In genomic region chr12:48969847-48970701, GRCh38 we compare ENCODE assay signal across 10 cellular contexts. TPM values are rescaled to one million over a fixed set of nuclear protein-coding genes. Genes with fewer than 3 reads are reported as not detected.
DNase-seq lines count a peak whose midpoint lies in the region; ATAC-seq, FAIRE-seq and TF ChIP-seq lines count a peak whose summit lies in the region.
"Had no signal": no experiment of that assay in that cellular context is flagged by ENCODE, and none has a peak within 500 bp of the region (broad histone marks: within the 10 kb centered on the region; RNA-seq: fewer than 3 reads in every experiment).

No MANE protein-coding gene starts in this region.

- peaks cover 37% of the 10 kb centered on the region for H3K4me1 Mint-ChIP-seq in activated CD4-positive, alpha-beta memory T cell treated with anti-CD3 and anti-CD28 coated beads for 36 hours (ENCODE audit: low read depth)
- peaks cover 35% of the 10 kb centered on the region for H3K4me1 Mint-ChIP-seq in activated CD4-positive, alpha-beta memory T cell treated with anti-CD3 and anti-CD28 coated beads, Interleukin-2, amount 10 ng/mL, durations not matched to agents 7 days and 5 days
- peaks cover 30% of the 10 kb centered on the region for H3K4me1 Mint-ChIP-seq in activated naive CD4-positive, alpha-beta T cell treated with anti-CD3 and anti-CD28 coated beads, Interleukin-2, amount 10 ng/mL, durations not matched to agents 7 days and 5 days

- dilution Hi-C loops in keratinocyte (cut with MboI; ENCODE audit: extremely low pct_ligation_motif_present, low sequenced_read_pairs), result no loop called here

- TF ChIP-seq CTCF in keratinocyte (optimal IDR thresholded peaks at IDR 0.05 in 1 of 3, IDR thresholded peaks at IDR 0.05 in 1 of 3, conservative IDR thresholded peaks at IDR 0.05 in 1 of 3; ENCODE audit: extremely low read depth in 1 of 3, insufficient read depth in 2 of 3, low read length in 3 of 3) (peak in 1 of 3 experiments; percentile 34), suprapubic skin (IDR thresholded peaks at IDR 0.05) (no peak)

- no peak for TF ChIP-seq EP300 in suprapubic skin (IDR thresholded peaks at IDR 0.05)

- H3K27me3 ChIP-seq in keratinocyte (ENCODE audit: control insufficient read depth, extremely low read depth, insufficient read depth, low read length) (peaks cover 49% of the 10 kb centered on the region), suprapubic skin (peaks cover 52% of the 10 kb centered on the region)

- H3K27me3 Mint-ChIP-seq in activated CD4-positive, alpha-beta memory T cell treated with anti-CD3 and anti-CD28 coated beads for 36 hours, result peaks cover 40% of the 10 kb centered on the region
- H3K27me3 Mint-ChIP-seq in activated CD4-positive, alpha-beta memory T cell treated with anti-CD3 and anti-CD28 coated beads, Interleukin-2, amount 10 ng/mL, durations not matched to agents 7 days and 5 days, result peaks cover 71% of the 10 kb centered on the region
- H3K27me3 Mint-ChIP-seq in activated naive CD4-positive, alpha-beta T cell treated with anti-CD3 and anti-CD28 coated beads, Interleukin-2, amount 10 ng/mL, durations not matched to agents 7 days and 5 days, result peaks cover 99% of the 10 kb centered on the region

- no peaks in the 10 kb centered on the region for H3K36me3 Mint-ChIP-seq in activated CD4-positive, alpha-beta memory T cell treated with anti-CD3 and anti-CD28 coated beads for 36 hours
- no peaks in the 10 kb centered on the region for H3K36me3 Mint-ChIP-seq in activated CD4-positive, alpha-beta memory T cell treated with anti-CD3 and anti-CD28 coated beads, Interleukin-2, amount 10 ng/mL, durations not matched to agents 7 days and 5 days (ENCODE audit: low read depth)
- H3K36me3 Mint-ChIP-seq in activated naive CD4-positive, alpha-beta T cell treated with anti-CD3 and anti-CD28 coated beads, Interleukin-2, amount 10 ng/mL, durations not matched to agents 7 days and 5 days, result no peaks in the 10 kb centered on the region

- FAIRE-seq in keratinocyte (lab: Jason Lieb, UNC), result no peak

- POLR2A ChIA-PET in activated CD4-positive, alpha-beta memory T cell treated with anti-CD3 and anti-CD28 coated beads for 36 hours (lab: Charles Lee), result interaction anchor here (1.0 to 1.5 kb wide), 3 partner anchors 10 to 18 kb away, joined by 3 read pairs; no protein-coding TSS in a partner anchor
- POLR2A ChIA-PET in activated CD4-positive, alpha-beta memory T cell treated with anti-CD3 and anti-CD28 coated beads, Interleukin-2, amount 10 ng/mL, durations not matched to agents 7 days and 5 days (lab: Charles Lee), result interaction anchor here (0.9 kb wide), 1 partner anchor 8 kb away, joined by 3 read pairs; the partner anchor contains the start of gene WNT1

- TF ChIP-seq POLR2A in suprapubic skin (IDR thresholded peaks at IDR 0.05), result no peak

- no peak overlapping the region for H3K27ac Mint-ChIP-seq in activated CD4-positive, alpha-beta memory T cell treated with anti-CD3 and anti-CD28 coated beads for 36 hours
- H3K27ac Mint-ChIP-seq in activated CD4-positive, alpha-beta memory T cell treated with anti-CD3 and anti-CD28 coated beads, Interleukin-2, amount 10 ng/mL, durations not matched to agents 7 days and 5 days, result no peak overlapping the region
- H3K27ac Mint-ChIP-seq in activated naive CD4-positive, alpha-beta T cell treated with anti-CD3 and anti-CD28 coated beads, Interleukin-2, amount 10 ng/mL, durations not matched to agents 7 days and 5 days, result no peak overlapping the region

- ATAC-seq in HG03196 (IDR thresholded peaks at IDR 0.05; ENCODE audit: unreplicated experiment), result no peak

- peak overlapping the region; percentile 64 for H3K4me2 ChIP-seq in keratinocyte (ENCODE audit: control insufficient read depth, extremely low read depth, insufficient read depth, low read depth, low read length)

- H3K9me3 ChIP-seq in keratinocyte (ENCODE audit: control insufficient read depth, low read depth, low read length), result no peaks in the 10 kb centered on the region
- no peaks in the 10 kb centered on the region for H3K9me3 ChIP-seq in suprapubic skin

- no peak overlapping the region for H3K4me3 Mint-ChIP-seq in activated CD4-positive, alpha-beta memory T cell treated with anti-CD3 and anti-CD28 coated beads for 36 hours
- H3K4me3 Mint-ChIP-seq in activated CD4-positive, alpha-beta memory T cell treated with anti-CD3 and anti-CD28 coated beads, Interleukin-2, amount 10 ng/mL, durations not matched to agents 7 days and 5 days, result no peak overlapping the region
- no peak overlapping the region for H3K4me3 Mint-ChIP-seq in activated naive CD4-positive, alpha-beta T cell treated with anti-CD3 and anti-CD28 coated beads, Interleukin-2, amount 10 ng/mL, durations not matched to agents 7 days and 5 days

- H3K4me3 ChIP-seq in keratinocyte (ENCODE audit: control insufficient read depth in 2 of 3, extremely low read depth in 1 of 3, insufficient read depth in 2 of 3, low read depth in 1 of 3, low read length in 3 of 3), result no peak overlapping the region
- H3K4me3 ChIP-seq in suprapubic skin, result peak overlapping the region; percentile 38

- H3K79me2 ChIP-seq in keratinocyte (ENCODE audit: control insufficient read depth, insufficient read depth, low read length), result no peaks in the 10 kb centered on the region

- H3K9ac ChIP-seq in keratinocyte (ENCODE audit: control insufficient read depth, extremely low read depth, insufficient read depth, low read length), result no peak overlapping the region

- intact Hi-C loops in activated CD4-positive, alpha-beta memory T cell treated with anti-CD3 and anti-CD28 coated beads for 36 hours (cut with micrococcal nuclease), result no loop called here

- H4K20me1 ChIP-seq in keratinocyte (ENCODE audit: control insufficient read depth, extremely low read depth, insufficient read depth, low read length), result no peaks in the 10 kb centered on the region

- no peaks in the 10 kb centered on the region for H3K9me3 Mint-ChIP-seq in activated CD4-positive, alpha-beta memory T cell treated with anti-CD3 and anti-CD28 coated beads for 36 hours
- H3K9me3 Mint-ChIP-seq in activated CD4-positive, alpha-beta memory T cell treated with anti-CD3 and anti-CD28 coated beads, Interleukin-2, amount 10 ng/mL, durations not matched to agents 7 days and 5 days, result no peaks in the 10 kb centered on the region
- H3K9me3 Mint-ChIP-seq in activated naive CD4-positive, alpha-beta T cell treated with anti-CD3 and anti-CD28 coated beads, Interleukin-2, amount 10 ng/mL, durations not matched to agents 7 days and 5 days, result no peaks in the 10 kb centered on the region

- CTCF ChIA-PET in activated CD4-positive, alpha-beta memory T cell treated with anti-CD3 and anti-CD28 coated beads for 36 hours (lab: Charles Lee), result interaction anchor here (1.3 to 15.5 kb wide), 5 partner anchors 12 to 118 kb away, joined by 4 to 202 read pairs (median 7); partner anchors contain the start of gene WNT1
- CTCF ChIA-PET in activated CD4-positive, alpha-beta memory T cell treated with anti-CD3 and anti-CD28 coated beads, Interleukin-2, amount 10 ng/mL, durations not matched to agents 7 days and 5 days (lab: Charles Lee), result interaction anchor here (0.7 to 2.3 kb wide), 8 partner anchors 8 to 1116 kb away, joined by 3 to 8 read pairs (median 5); partner anchors contain the start of genes ARF3 and WNT1
- CTCF ChIA-PET in activated naive CD4-positive, alpha-beta T cell treated with anti-CD3 and anti-CD28 coated beads, Interleukin-2, amount 10 ng/mL, durations not matched to agents 7 days and 5 days (lab: Charles Lee), result interaction anchor here (3.1 to 6.5 kb wide), 3 partner anchors 12 to 18 kb away, joined by 8 to 36 read pairs (median 27); no protein-coding TSS in a partner anchor

- peaks cover 28% of the 10 kb centered on the region for H3K4me1 ChIP-seq in keratinocyte (ENCODE audit: control insufficient read depth, extremely low read depth, insufficient read depth, low read length)
- peaks cover 49% of the 10 kb centered on the region for H3K4me1 ChIP-seq in suprapubic skin

- H2AFZ ChIP-seq in keratinocyte (ENCODE audit: control insufficient read depth, low read length), result peak overlapping the region; percentile 29

- 25% methylated on average over 16 of the region's 77 CpGs for WGBS in suprapubic skin

- no peaks in the 10 kb centered on the region for H3K36me3 ChIP-seq in keratinocyte (ENCODE audit: control insufficient read depth in 2 of 2, extremely low read depth in 1 of 2, insufficient read depth in 2 of 2, low read length in 2 of 2)
- H3K36me3 ChIP-seq in suprapubic skin, result no peaks in the 10 kb centered on the region

- no peaks in the 10 kb centered on the region for H3K9me1 ChIP-seq in keratinocyte (ENCODE audit: control insufficient read depth, extremely low read depth, insufficient read depth, low read length)

- peak; percentile 49 for DNase-seq in activated CD4-positive, alpha-beta memory T cell treated with anti-CD3 and anti-CD28 coated beads for 36 hours
- no peak for DNase-seq in activated CD4-positive, alpha-beta memory T cell treated with anti-CD3 and anti-CD28 coated beads, Interleukin-2, amount 10 ng/mL, durations not matched to agents 7 days and 5 days
- DNase-seq in activated naive CD4-positive, alpha-beta T cell treated with anti-CD3 and anti-CD28 coated beads, Interleukin-2, amount 10 ng/mL, durations not matched to agents 7 days and 5 days, result peak; percentile 43
- DNase-seq in keratinocyte (ENCODE audit: low read depth, low spot score) (no peak), suprapubic skin (ENCODE audit: low spot score in 2 of 2) (no peak), NCI-H2029 treated with DMSO at 0.1 percent for 48 hours (lab: John Stamatoyannopoulos, UW) (no peak), NCI-H345 (lab: John Stamatoyannopoulos, UW) (no peak)

- H3K27ac ChIP-seq in keratinocyte (ENCODE audit: control insufficient read depth, insufficient read depth, low read length) (no peak overlapping the region), suprapubic skin (peak overlapping the region; percentile 5)

RNA-seq across cellular contexts. Expression of gene WNT10B, which starts 1.5 kb away (rescaled TPM):
- under 1 TPM; 0.10 to 0.21 TPM for total RNA-seq in activated CD4-positive, alpha-beta memory T cell treated with anti-CD3 and anti-CD28 coated beads for 36 hours
- total RNA-seq in activated CD4-positive, alpha-beta memory T cell treated with anti-CD3 and anti-CD28 coated beads, Interleukin-2, amount 10 ng/mL, durations not matched to agents 7 days and 5 days, result 1 to 10 TPM; 4.1 to 4.2 TPM
- 0.09 to 0.24 TPM (median 0.22 TPM) in 3 replicates for polyA plus RNA-seq in keratinocyte
- polyA plus RNA-seq in keratinocyte (2011; ENCODE audit: low read depth), result not detected
- polyA plus RNA-seq in keratinocyte (2011; cell fraction: cytosol; rRNA removed), result 0.13 and 0.16 TPM in 2 replicates
- 0.41 and 0.46 TPM in 2 replicates for polyA plus RNA-seq in keratinocyte (2011; cell fraction: nucleus; rRNA removed)
- polyA plus RNA-seq in keratinocyte (2012; ENCODE audit: low replicate concordance), result 0.17 and 0.39 TPM in 2 replicates
- 0.13 TPM in 1 of 3 replicates, not detected in the others for polyA minus RNA-seq in keratinocyte
- polyA minus RNA-seq in keratinocyte (2011; cell fraction: cytosol; rRNA and poly(A)+ RNA removed), result not detected
- 0.31 TPM in 1 of 2 replicates, not detected in the other for polyA minus RNA-seq in keratinocyte (2011; cell fraction: nucleus; rRNA and poly(A)+ RNA removed)
- total RNA-seq in suprapubic skin, result 1 to 10 TPM in 2 of 4 donors, under 1 TPM in 2; 0.64 to 4.3 (median 1.4) TPM
- total RNA-seq: fibroblast of villous mesenchyme had no signal

RNA-seq across cellular contexts. Expression of gene WNT1, which starts 8.0 kb away (rescaled TPM):
- total RNA-seq in activated CD4-positive, alpha-beta memory T cell treated with anti-CD3 and anti-CD28 coated beads for 36 hours, result not detected
- under 1 TPM; 0.33 to 0.73 TPM for total RNA-seq in activated CD4-positive, alpha-beta memory T cell treated with anti-CD3 and anti-CD28 coated beads, Interleukin-2, amount 10 ng/mL, durations not matched to agents 7 days and 5 days
- polyA plus RNA-seq in keratinocyte, result not detected in 3 replicates
- not detected for polyA plus RNA-seq in keratinocyte (2011; ENCODE audit: low read depth)
- polyA plus RNA-seq in keratinocyte (2011; cell fraction: cytosol; rRNA removed), result not detected in 2 replicates
- not detected in 2 replicates for polyA plus RNA-seq in keratinocyte (2011; cell fraction: nucleus; rRNA removed)
- polyA plus RNA-seq in keratinocyte (2012; ENCODE audit: low replicate concordance), result not detected in 2 replicates
- polyA minus RNA-seq in keratinocyte, result not detected in 3 replicates
- polyA minus RNA-seq in keratinocyte (2011; cell fraction: cytosol; rRNA and poly(A)+ RNA removed), result not detected
- polyA minus RNA-seq in keratinocyte (2011; cell fraction: nucleus; rRNA and poly(A)+ RNA removed), result not detected in 2 replicates
- total RNA-seq in suprapubic skin, result not detected
- total RNA-seq: fibroblast of villous mesenchyme, temporal lobe had no signal

RNA-seq across cellular contexts. Expression of gene ARF3, which starts 12.8 kb away (rescaled TPM):
- total RNA-seq in activated CD4-positive, alpha-beta memory T cell treated with anti-CD3 and anti-CD28 coated beads for 36 hours, result 100 to 1,000 TPM; 110 to 121 TPM
- 100 to 1,000 TPM; 114 to 122 TPM for total RNA-seq in activated CD4-positive, alpha-beta memory T cell treated with anti-CD3 and anti-CD28 coated beads, Interleukin-2, amount 10 ng/mL, durations not matched to agents 7 days and 5 days
- 236 to 253 TPM (median 250 TPM) in 3 replicates for polyA plus RNA-seq in keratinocyte
- 62.2 TPM for polyA plus RNA-seq in keratinocyte (2011; ENCODE audit: low read depth)
- 324 and 334 TPM in 2 replicates for polyA plus RNA-seq in keratinocyte (2011; cell fraction: cytosol; rRNA removed)
- polyA plus RNA-seq in keratinocyte (2011; cell fraction: nucleus; rRNA removed), result 324 and 330 TPM in 2 replicates
- 84.4 and 202 TPM in 2 replicates for polyA plus RNA-seq in keratinocyte (2012; ENCODE audit: low replicate concordance)
- polyA minus RNA-seq in keratinocyte, result 192 to 243 TPM (median 216 TPM) in 3 replicates
- polyA minus RNA-seq in keratinocyte (2011; cell fraction: cytosol; rRNA and poly(A)+ RNA removed), result 84.0 TPM
- polyA minus RNA-seq in keratinocyte (2011; cell fraction: nucleus; rRNA and poly(A)+ RNA removed), result 47.5 and 79.6 TPM in 2 replicates
- total RNA-seq in suprapubic skin, result 10 to 100 TPM; 78.3 to 98.7 (median 87.7) TPM

RNA-seq across cellular contexts. Expression of gene DDN, which starts 29.1 kb away (rescaled TPM):
- total RNA-seq in activated CD4-positive, alpha-beta memory T cell treated with anti-CD3 and anti-CD28 coated beads for 36 hours, result under 1 TPM; 0.22 to 0.26 TPM
- total RNA-seq in activated CD4-positive, alpha-beta memory T cell treated with anti-CD3 and anti-CD28 coated beads, Interleukin-2, amount 10 ng/mL, durations not matched to agents 7 days and 5 days, result under 1 TPM; 0.23 TPM
- polyA plus RNA-seq in keratinocyte, result 0.09 to 0.17 TPM (median 0.10 TPM) in 3 replicates
- polyA plus RNA-seq in keratinocyte (2011; ENCODE audit: low read depth), result not detected
- polyA plus RNA-seq in keratinocyte (2011; cell fraction: cytosol; rRNA removed), result not detected in 2 replicates
- polyA plus RNA-seq in keratinocyte (2011; cell fraction: nucleus; rRNA removed), result 0.24 and 0.39 TPM in 2 replicates
- 0.08 and 0.13 TPM in 2 replicates for polyA plus RNA-seq in keratinocyte (2012; ENCODE audit: low replicate concordance)
- polyA minus RNA-seq in keratinocyte, result 0.06 TPM in 1 of 3 replicates, not detected in the others
- polyA minus RNA-seq in keratinocyte (2011; cell fraction: cytosol; rRNA and poly(A)+ RNA removed), result not detected
- polyA minus RNA-seq in keratinocyte (2011; cell fraction: nucleus; rRNA and poly(A)+ RNA removed), result 0.21 TPM in 1 of 2 replicates, not detected in the other
- total RNA-seq in suprapubic skin, result under 1 TPM in 3 of 4 donors, not detected in 1; 0.23 to 0.45 (median 0.24) TPM

RNA-seq across cellular contexts. Expression of gene FKBP11, which starts 44.8 kb away (rescaled TPM):
- 10 to 100 TPM; 82.0 to 89.0 TPM for total RNA-seq in activated CD4-positive, alpha-beta memory T cell treated with anti-CD3 and anti-CD28 coated beads for 36 hours
- 10 to 100 TPM; 73.4 to 78.7 TPM for total RNA-seq in activated CD4-positive, alpha-beta memory T cell treated with anti-CD3 and anti-CD28 coated beads, Interleukin-2, amount 10 ng/mL, durations not matched to agents 7 days and 5 days
- polyA plus RNA-seq in keratinocyte, result 9.5 to 18.4 TPM (median 18.1 TPM) in 3 replicates
- 2.2 TPM for polyA plus RNA-seq in keratinocyte (2011; ENCODE audit: low read depth)
- polyA plus RNA-seq in keratinocyte (2011; cell fraction: cytosol; rRNA removed), result 7.9 and 8.1 TPM in 2 replicates
- polyA plus RNA-seq in keratinocyte (2011; cell fraction: nucleus; rRNA removed), result 32.7 and 35.4 TPM in 2 replicates
- 6.2 and 26.8 TPM in 2 replicates for polyA plus RNA-seq in keratinocyte (2012; ENCODE audit: low replicate concordance)
- polyA minus RNA-seq in keratinocyte, result 10.0 to 16.9 TPM (median 10.5 TPM) in 3 replicates
- polyA minus RNA-seq in keratinocyte (2011; cell fraction: cytosol; rRNA and poly(A)+ RNA removed), result 13.8 TPM
- polyA minus RNA-seq in keratinocyte (2011; cell fraction: nucleus; rRNA and poly(A)+ RNA removed), result 10.6 and 11.1 TPM in 2 replicates
- total RNA-seq in suprapubic skin, result 10 to 100 TPM in 3 of 4 donors, 1 to 10 TPM in 1; 8.9 to 18.9 (median 15.3) TPM

Comparison
In these comparisons a context has a peak if more than half of its experiments do, and no peak if none do; other contexts are left out.
1. DNase-seq: peak in activated CD4-positive, alpha-beta memory T cell treated with anti-CD3 and anti-CD28 coated beads for 36 hours (single experiment) and activated naive CD4-positive, alpha-beta T cell treated with anti-CD3 and anti-CD28 coated beads, Interleukin-2, amount 10 ng/mL, durations not matched to agents 7 days and 5 days (single experiment); none in activated CD4-positive, alpha-beta memory T cell treated with anti-CD3 and anti-CD28 coated beads, Interleukin-2, amount 10 ng/mL, durations not matched to agents 7 days and 5 days (single experiment), keratinocyte (single experiment), suprapubic skin (0 of 2), NCI-H2029 treated with DMSO at 0.1 percent for 48 hours (single experiment) and NCI-H345 (single experiment).